Comparison of ENCODE assay signal across 22 cellular contexts in the genomic region with DNA sequence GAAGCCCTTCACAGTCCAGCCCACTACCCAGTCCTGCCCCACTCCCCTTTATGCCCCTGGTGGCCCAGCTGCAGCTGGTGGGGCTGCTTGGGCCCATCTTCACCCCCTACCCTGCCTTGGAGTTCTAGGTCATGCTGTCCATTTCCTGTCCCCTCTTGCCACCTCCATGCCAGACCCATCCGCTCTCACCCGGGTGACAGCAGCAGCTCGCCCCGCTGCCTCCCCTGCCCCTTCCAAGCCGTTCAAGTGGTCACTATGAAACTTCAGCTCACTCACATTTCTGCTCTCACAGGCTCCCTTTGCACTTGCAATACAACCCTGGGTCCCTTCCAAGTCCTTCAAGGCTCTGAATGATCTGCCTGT. TPM values are rescaled to one million over a fixed set of nuclear protein-coding genes. Genes with fewer than 3 reads are reported as not detected.
"Had no signal": no experiment of that assay in that cellular context is flagged by ENCODE, and none has a peak within 500 bp of the region (broad histone marks: within the 10 kb centered on the region; RNA-seq: fewer than 3 reads in every experiment).

No MANE protein-coding gene starts in this region.

- H3K4me3 ChIP-seq: adrenal gland, K562, SJCRH30 had no signal

- H3K36me3 Mint-ChIP-seq: activated CD8-positive, alpha-beta memory T cell treated with anti-CD3 and anti-CD28 coated beads, Interleukin-2, amount 10 ng/mL, durations not matched to agents 7 days and 5 days; activated naive CD8-positive, alpha-beta T cell treated with anti-CD3 and anti-CD28 coated beads, Interleukin-2, amount 10 ng/mL, durations not matched to agents 7 days and 5 days had no signal

- H3K36me3 ChIP-seq: adrenal gland, SJCRH30 had no signal

- H3K9me3 ChIP-seq: adrenal gland, SJCRH30, SK-N-SH had no signal

- H3K9ac ChIP-seq: SK-N-SH had no signal

- H3K27ac ChIP-seq: adrenal gland had no signal

- H3K27ac Mint-ChIP-seq: activated B cell treated with CpG ODN at 0.5 μM for 24 hours; activated CD4-positive, alpha-beta T cell treated with anti-CD3 and anti-CD28 coated beads, Interleukin-2, amount 10 ng/mL, durations not matched to agents 24 days and 14 days; activated CD8-positive, alpha-beta memory T cell treated with anti-CD3 and anti-CD28 coated beads, Interleukin-2, amount 10 ng/mL, durations not matched to agents 7 days and 5 days; activated naive CD8-positive, alpha-beta T cell treated with anti-CD3 and anti-CD28 coated beads, Interleukin-2, amount 10 ng/mL, durations not matched to agents 7 days and 5 days; T-helper 1 cell treated with Interleukin-12 subunit alpha and Interleukin-12 subunit beta and Interleukin-4 antibody, amounts not matched to agents 30 μg/mL and 1 μg/mL, for 36 hours had no signal

- H3K4me2 ChIP-seq: SK-N-SH had no signal

- H3K27me3 ChIP-seq: adrenal gland, SJCRH30 had no signal

- H3K9me3 Mint-ChIP-seq: activated B cell treated with CpG ODN at 0.5 μM for 24 hours; activated CD4-positive, alpha-beta T cell treated with anti-CD3 and anti-CD28 coated beads, Interleukin-2, amount 10 ng/mL, durations not matched to agents 24 days and 14 days; activated naive CD8-positive, alpha-beta T cell treated with anti-CD3 and anti-CD28 coated beads, Interleukin-2, amount 10 ng/mL, durations not matched to agents 7 days and 5 days; activated T-cell treated with anti-CD3 and anti-CD28 coated beads, Interleukin-2, amount 50 U/mL, for 4 hours; T-helper 1 cell treated with Interleukin-12 subunit alpha and Interleukin-12 subunit beta and Interleukin-4 antibody, amounts not matched to agents 30 μg/mL and 1 μg/mL, for 36 hours had no signal

- DNase-seq: activated B cell treated with CpG ODN at 0.5 μM for 24 hours; activated CD4-positive, alpha-beta T cell treated with anti-CD3 and anti-CD28 coated beads for 1 hour; activated CD4-positive, alpha-beta T cell treated with anti-CD3 and anti-CD28 coated beads, Interleukin-2, amount 10 ng/mL, durations not matched to agents 24 days and 14 days; activated CD4-positive, alpha-beta T cell treated with anti-CD3 and anti-CD28 coated beads, Interleukin-2, amount 50 U/mL, for 48 hours; activated CD8-positive, alpha-beta memory T cell treated with anti-CD3 and anti-CD28 coated beads, Interleukin-2, amount 10 ng/mL, durations not matched to agents 7 days and 5 days; activated naive CD4-positive, alpha-beta T cell treated with anti-CD3 and anti-CD28 coated beads, Interleukin-2, amount 50 U/mL, for 16 hours; activated T-cell treated with anti-CD3 and anti-CD28 coated beads, Interleukin-2, amount 50 U/mL, for 4 hours; central memory CD4-positive, alpha-beta T cell; NCI-H1092; NCI-H1417; NCI-H1930; NCI-H2171 treated with DMSO at 0.1 percent for 48 hours; NCI-H226; NCI-H510A; NCI-H526 treated with DMSO at 0.1 percent for 48 hours; SK-N-SH had no signal

- H3K4me1 ChIP-seq: adrenal gland had no signal

- ATAC-seq: activated CD8-positive, alpha-beta memory T cell treated with anti-CD3 and anti-CD28 coated beads, Interleukin-2, amount 10 ng/mL, durations not matched to agents 7 days and 5 days; activated T-cell treated with anti-CD3 and anti-CD28 coated beads, Interleukin-2, amount 50 U/mL, for 4 hours; K562 had no signal

- H3K4me3 Mint-ChIP-seq: activated B cell treated with CpG ODN at 0.5 μM for 24 hours; activated CD4-positive, alpha-beta T cell treated with anti-CD3 and anti-CD28 coated beads, Interleukin-2, amount 10 ng/mL, durations not matched to agents 24 days and 14 days; activated CD8-positive, alpha-beta memory T cell treated with anti-CD3 and anti-CD28 coated beads, Interleukin-2, amount 10 ng/mL, durations not matched to agents 7 days and 5 days; activated naive CD8-positive, alpha-beta T cell treated with anti-CD3 and anti-CD28 coated beads, Interleukin-2, amount 10 ng/mL, durations not matched to agents 7 days and 5 days; activated T-cell treated with anti-CD3 and anti-CD28 coated beads, Interleukin-2, amount 50 U/mL, for 4 hours; T-helper 1 cell treated with Interleukin-12 subunit alpha and Interleukin-12 subunit beta and Interleukin-4 antibody, amounts not matched to agents 30 μg/mL and 1 μg/mL, for 36 hours had no signal

- H3K4me1 Mint-ChIP-seq: activated B cell treated with CpG ODN at 0.5 μM for 24 hours; activated CD4-positive, alpha-beta T cell treated with anti-CD3 and anti-CD28 coated beads, Interleukin-2, amount 10 ng/mL, durations not matched to agents 24 days and 14 days; activated CD8-positive, alpha-beta memory T cell treated with anti-CD3 and anti-CD28 coated beads, Interleukin-2, amount 10 ng/mL, durations not matched to agents 7 days and 5 days; activated naive CD8-positive, alpha-beta T cell treated with anti-CD3 and anti-CD28 coated beads, Interleukin-2, amount 10 ng/mL, durations not matched to agents 7 days and 5 days had no signal

RNA-seq across cellular contexts. Expression of a gene that starts 16.2 kb away (rescaled TPM):
- total RNA-seq: RPMI7951 had no signal
